8 cellular contexts compared by ENCODE assay signal in genomic region chr11:108498046-108498815, GRCh38. TPM values are rescaled to one million over a fixed set of nuclear protein-coding genes. Genes with fewer than 3 reads are reported as not detected.
DNase-seq lines count a peak whose midpoint lies in the region; TF ChIP-seq lines count a peak whose summit lies in the region.

Gene POGLUT3 (minus strand): TSS chr11:108498384. CDS start chr11:108498366, 18 bp downstream.

- in situ Hi-C loops in astrocyte of the spinal cord (cut with HindIII; ENCODE audit: low sequenced_read_pairs) = no loop called here

- H3K36me3 ChIP-seq in GM06990 (ENCODE audit: control insufficient read depth, insufficient read depth, low read length) = no peaks in the 10 kb centered on the region

- no peaks in the 10 kb centered on the region; the same call in 1 of the 2 replicates for H3K27me3 ChIP-seq in GM06990 (replicated peaks; ENCODE audit: control insufficient read depth, insufficient read depth, low read length)

- no peak for TF ChIP-seq CTCF in GM06990 (IDR thresholded peaks at IDR 0.05; ENCODE audit: insufficient read depth, low read length, poor library complexity, severe bottlenecking)
- no peak for TF ChIP-seq CTCF in astrocyte of the spinal cord (IDR thresholded peaks at IDR 0.05; ENCODE audit: low read depth, low read length)

- peak within 1 kb of the TSS; percentile 68 for H3K4me3 ChIP-seq in GM06990 (replicated peaks; ENCODE audit: low read depth, low read length)
- H3K4me3 ChIP-seq in astrocyte of the spinal cord (ENCODE audit: low read depth, low read length) = peak within 1 kb of the TSS; percentile 53

- DNase-seq in GM06990 (ENCODE audit: extremely low read depth, insufficient read length) = peak; percentile 58
- DNase-seq in HCEC 1CT = peak; percentile 64
- DNase-seq in NCI-H1048 (lab: John Stamatoyannopoulos, UW) = peak; percentile 26
- peak; percentile 31 for DNase-seq in T-helper 9 cell
- DNase-seq in astrocyte of the spinal cord (ENCODE audit: low read depth, low spot score) = peak; percentile 55
- DNase-seq in hepatic stellate cell (ENCODE audit: low spot score) = peak; percentile 64
- no peak for DNase-seq in renal cortical epithelial cell (ENCODE audit: low read depth)
- DNase-seq in OCI-M2 (lab: John Stamatoyannopoulos, UW; ENCODE audit: unreplicated experiment) = no peak

RNA-seq across cellular contexts. Expression of gene POGLUT3, which starts in this region (rescaled TPM):
- 10.6 and 11.7 TPM in 2 replicates for total RNA-seq in renal cortical epithelial cell

Comparison
In these comparisons a context has a peak if more than half of its experiments do, and no peak if none do; other contexts are left out.
1. DNase-seq: peak in GM06990 (single experiment), HCEC 1CT (single experiment), NCI-H1048 (single experiment), T-helper 9 cell (single experiment), astrocyte of the spinal cord (single experiment) and hepatic stellate cell (single experiment); none in renal cortical epithelial cell (single experiment) and OCI-M2 (single experiment).